ENCODE assay signal across 18 cellular contexts in the genomic region with DNA sequence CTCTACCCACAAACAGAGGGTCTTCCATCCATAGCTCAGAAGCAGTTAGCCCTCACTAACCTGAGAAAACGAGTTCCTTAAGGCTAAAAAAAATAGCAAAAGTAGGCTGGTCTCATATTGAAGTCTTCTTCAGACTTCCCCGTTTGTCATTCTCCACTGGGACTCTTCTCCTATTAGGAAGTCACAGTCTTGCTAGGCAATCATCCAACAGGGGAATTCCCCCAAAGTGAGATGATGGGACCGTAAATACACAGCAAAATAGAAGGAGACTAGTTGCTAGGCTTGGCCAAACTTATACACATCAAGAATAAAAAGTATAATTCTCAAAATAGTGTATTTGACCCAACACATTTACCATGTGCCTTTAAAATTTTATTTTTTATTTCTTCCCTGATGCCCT.
"Had no signal": no experiment of that assay in that cellular context is flagged by ENCODE, and none has a peak within 500 bp of the region (broad histone marks: within the 10 kb centered on the region; RNA-seq: fewer than 3 reads in every experiment).

No MANE protein-coding gene starts in this region.

- H3K27ac ChIP-seq: gastrocnemius medialis, left lung, lower lobe of right lung, parathyroid adenoma, prostate gland, right lobe of liver, suprapubic skin, thyroid gland, upper lobe of right lung had no signal

- H3K79me2 ChIP-seq: parathyroid adenoma had no signal

- H3K9me3 ChIP-seq: gastrocnemius medialis, lower lobe of right lung, prostate gland, right lobe of liver, suprapubic skin, thyroid gland, upper lobe of right lung had no signal

- DNase-seq: effector memory CD4-positive, alpha-beta T cell; gastrocnemius medialis; glutamatergic neuron; islet precursor cell; left lung; lower lobe of right lung; midbrain; naive B cell; occipital lobe; retina; right lobe of liver; stimulated activated CD4-positive, alpha-beta T cell treated with anti-CD3 and anti-CD28 coated beads, Interleukin-2, amount 100 ng/mL, for 24 hours; stimulated activated naive CD4-positive, alpha-beta T cell; thyroid gland; upper lobe of right lung had no signal

- H3K9ac ChIP-seq: parathyroid adenoma had no signal

- H3K4me3 ChIP-seq: gastrocnemius medialis, left lung, lower lobe of right lung, prostate gland, right lobe of liver, suprapubic skin, thyroid gland, upper lobe of right lung had no signal

- H3K4me1 ChIP-seq: gastrocnemius medialis, left lung, lower lobe of right lung, parathyroid adenoma, prostate gland, right lobe of liver, suprapubic skin, thyroid gland, upper lobe of right lung had no signal

- H2AFZ ChIP-seq: parathyroid adenoma had no signal

- H3K27me3 ChIP-seq: gastrocnemius medialis, left lung, right lobe of liver, suprapubic skin, thyroid gland, upper lobe of right lung had no signal

- H3K36me3 ChIP-seq: gastrocnemius medialis, prostate gland, right lobe of liver, thyroid gland had no signal
